In genomic region chr16:28151180-28151579, GRCh38 we compare ENCODE assay signal across 1 cellular context.
TF ChIP-seq lines count a peak whose summit lies in the region.

No MANE protein-coding gene starts in this region.

TF ChIP-seq in SK-N-SH treated with all-trans-retinoic acid at 6 μM for 48 hours, 23 proteins besides CTCF, POLR2A, EP300 and RAD21 (continued from another document):
- no peak for TF ChIP-seq CREB5 (CRISPR knock-in tag; IDR thresholded peaks at IDR 0.05; ENCODE audit: low read depth)
- TF ChIP-seq CSDC2 (CRISPR knock-in tag; IDR thresholded peaks at IDR 0.05): no peak
- no peak for TF ChIP-seq TCF4 (CRISPR knock-in tag; IDR thresholded peaks at IDR 0.05; ENCODE audit: borderline replicate concordance)
- no peak for TF ChIP-seq ZFP30 (CRISPR knock-in tag; IDR thresholded peaks at IDR 0.05)
- TF ChIP-seq OSR1 (CRISPR knock-in tag; IDR thresholded peaks at IDR 0.05): no peak
- TF ChIP-seq TSHZ2 (CRISPR knock-in tag; IDR thresholded peaks at IDR 0.05): no peak
- TF ChIP-seq ZC3H10 (CRISPR knock-in tag; IDR thresholded peaks at IDR 0.05): no peak
